Comparison of ENCODE assay signal across 2 cellular contexts in the genomic region with DNA sequence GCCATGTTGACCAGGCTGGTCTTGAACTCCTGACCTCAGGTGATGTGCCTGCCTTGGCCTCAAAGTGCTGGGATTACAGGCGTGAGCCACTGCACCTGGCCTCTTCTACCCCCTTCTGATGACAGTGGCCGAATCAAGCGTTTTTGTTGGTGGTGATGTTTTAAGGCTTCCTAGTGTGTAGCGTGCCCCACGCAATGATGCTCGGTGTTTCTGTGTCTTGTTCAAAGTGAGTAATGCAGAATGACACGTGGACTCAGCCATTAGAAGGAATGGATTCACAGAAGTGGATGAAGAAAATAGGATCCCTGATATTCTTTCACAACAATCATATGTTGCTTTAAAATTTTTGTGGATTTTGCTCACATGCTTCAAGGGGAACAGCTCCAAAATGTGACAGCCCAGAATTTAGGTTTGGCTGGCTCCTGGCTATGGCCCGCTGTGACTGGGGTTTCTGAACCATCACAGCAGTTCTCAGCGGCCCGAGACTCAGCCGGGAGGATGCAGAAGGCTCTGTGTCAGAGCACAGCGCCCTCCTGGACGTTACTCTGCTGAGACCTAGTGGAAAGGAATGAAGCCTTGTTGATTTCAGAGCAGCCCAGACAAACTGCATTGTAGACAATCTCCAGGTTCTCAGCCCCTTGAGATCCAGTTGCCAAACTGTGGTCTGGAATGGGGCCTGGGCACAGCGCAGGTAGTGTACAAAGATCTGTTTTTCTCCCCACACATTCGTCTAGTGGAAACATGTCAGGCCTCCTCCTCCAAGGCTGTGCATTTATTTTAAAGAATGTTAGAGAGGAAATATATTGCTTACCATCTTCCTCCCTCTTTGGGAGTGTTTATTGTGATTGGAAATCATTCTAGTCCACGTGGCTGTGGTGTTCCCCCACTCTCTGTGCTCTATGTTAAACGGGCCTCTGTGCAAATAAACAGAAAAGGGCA.
TF ChIP-seq lines count a peak whose summit lies in the region.

No MANE protein-coding gene starts in this region.

TF ChIP-seq in GM23338, 12 proteins besides CTCF, POLR2A, EP300 and RAD21:
- TF ChIP-seq EZH2 (IDR thresholded peaks at IDR 0.05; ENCODE audit: low read depth, unreplicated experiment) (no peak), STAT1 (IDR thresholded peaks at IDR 0.05; ENCODE audit: unreplicated experiment) (no peak), REST (IDR thresholded peaks at IDR 0.05; ENCODE audit: unreplicated experiment) (no peak), POLR2AphosphoS5 (IDR thresholded peaks at IDR 0.05; ENCODE audit: low read depth) (no peak), ETS1 (IDR thresholded peaks at IDR 0.05) (no peak)

TF ChIP-seq in H1, 55 proteins besides CTCF, POLR2A, EP300 and RAD21:
- TF ChIP-seq, protein P1, sequence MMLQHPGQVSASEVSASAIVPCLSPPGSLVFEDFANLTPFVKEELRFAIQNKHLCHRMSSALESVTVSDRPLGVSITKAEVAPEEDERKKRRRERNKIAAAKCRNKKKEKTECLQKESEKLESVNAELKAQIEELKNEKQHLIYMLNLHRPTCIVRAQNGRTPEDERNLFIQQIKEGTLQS (IDR thresholded peaks at IDR 0.05; ENCODE audit: insufficient read depth, low read depth, low read length), result no peak
- TF ChIP-seq, protein P2, sequence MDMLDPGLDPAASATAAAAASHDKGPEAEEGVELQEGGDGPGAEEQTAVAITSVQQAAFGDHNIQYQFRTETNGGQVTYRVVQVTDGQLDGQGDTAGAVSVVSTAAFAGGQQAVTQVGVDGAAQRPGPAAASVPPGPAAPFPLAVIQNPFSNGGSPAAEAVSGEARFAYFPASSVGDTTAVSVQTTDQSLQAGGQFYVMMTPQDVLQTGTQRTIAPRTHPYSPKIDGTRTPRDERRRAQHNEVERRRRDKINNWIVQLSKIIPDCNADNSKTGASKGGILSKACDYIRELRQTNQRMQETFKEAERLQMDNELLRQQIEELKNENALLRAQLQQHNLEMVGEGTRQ (IDR thresholded peaks at IDR 0.05; ENCODE audit: low read length), result no peak
- no peak for TF ChIP-seq BRCA1 (IDR thresholded peaks at IDR 0.05; ENCODE audit: low read depth, low read length)
